ENCODE assay signal across 8 cellular contexts in the genomic region with DNA sequence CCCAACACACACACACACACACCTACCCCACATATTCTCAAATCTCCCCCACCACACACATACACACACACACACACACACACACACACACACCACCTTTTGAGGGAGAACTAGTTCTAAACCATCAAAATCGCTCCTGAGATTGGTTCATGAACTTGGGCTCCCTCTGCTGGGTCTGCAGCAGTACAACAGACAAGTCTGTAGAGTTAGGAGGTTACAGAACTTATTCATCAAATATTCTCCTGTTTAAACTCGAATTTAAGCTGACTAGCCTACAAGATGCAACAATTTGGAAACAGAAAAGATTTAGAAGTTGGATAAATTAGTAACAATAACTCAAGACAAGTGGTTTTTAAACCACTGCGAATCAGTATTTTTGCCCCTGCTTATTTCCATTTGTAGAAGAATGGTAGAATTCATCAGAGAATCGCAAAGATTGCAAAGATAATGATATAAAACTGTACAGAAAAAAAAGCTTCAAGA.
A peak's percentile ranks its signal among the peaks of the same experiment; 100 is the strongest.
DNase-seq lines count a peak whose midpoint lies in the region; ATAC-seq and FAIRE-seq lines count a peak whose summit lies in the region.

No MANE protein-coding gene starts in this region.

- no peak overlapping the region for H3K27ac Mint-ChIP-seq in activated naive CD8-positive, alpha-beta T cell treated with anti-CD3 and anti-CD28 coated beads, Interleukin-2, amount 10 ng/mL, durations not matched to agents 7 days and 5 days

- no peaks in the 10 kb centered on the region for H3K36me3 Mint-ChIP-seq in activated naive CD8-positive, alpha-beta T cell treated with anti-CD3 and anti-CD28 coated beads, Interleukin-2, amount 10 ng/mL, durations not matched to agents 7 days and 5 days

- H3K4me1 Mint-ChIP-seq in activated naive CD8-positive, alpha-beta T cell treated with anti-CD3 and anti-CD28 coated beads, Interleukin-2, amount 10 ng/mL, durations not matched to agents 7 days and 5 days: peaks cover 3% of the 10 kb centered on the region

- intact Hi-C loops in posterior vena cava (cut with DNase I): no loop called here

- H3K4me3 Mint-ChIP-seq in activated naive CD8-positive, alpha-beta T cell treated with anti-CD3 and anti-CD28 coated beads, Interleukin-2, amount 10 ng/mL, durations not matched to agents 7 days and 5 days: no peak overlapping the region

- POLR2A ChIA-PET in activated naive CD8-positive, alpha-beta T cell treated with anti-CD3 and anti-CD28 coated beads, Interleukin-2, amount 10 ng/mL, durations not matched to agents 7 days and 5 days (lab: Charles Lee): no interaction called here

- DNase-seq in DMS114 treated with DMSO at 0.1 percent for 48 hours (lab: John Stamatoyannopoulos, UW; ENCODE audit: unreplicated experiment) (peak; percentile 46), GM19239 (ENCODE audit: insufficient read length, low spot score) (no peak), OCI-M1 (lab: John Stamatoyannopoulos, UW) (peak; percentile 72), iPS-NIHi11 (ENCODE audit: low spot score) (peak; percentile 63), posterior vena cava (ENCODE audit: low spot score) (no peak)
- peak; percentile 31 for DNase-seq in activated naive CD8-positive, alpha-beta T cell treated with anti-CD3 and anti-CD28 coated beads, Interleukin-2, amount 10 ng/mL, durations not matched to agents 7 days and 5 days
- peak; percentile 7 to 15 for DNase-seq in stimulated activated CD4-positive, alpha-beta T cell treated with anti-CD3 and anti-CD28 coated beads, Interleukin-1b, Interleukin-23, amount 100 ng/mL, for 4 hours (ENCODE audit: low read depth in 2 of 2)

- H3K9me3 Mint-ChIP-seq in activated naive CD8-positive, alpha-beta T cell treated with anti-CD3 and anti-CD28 coated beads, Interleukin-2, amount 10 ng/mL, durations not matched to agents 7 days and 5 days: no peaks in the 10 kb centered on the region

- peaks cover 16% of the 10 kb centered on the region for H3K27me3 Mint-ChIP-seq in activated naive CD8-positive, alpha-beta T cell treated with anti-CD3 and anti-CD28 coated beads, Interleukin-2, amount 10 ng/mL, durations not matched to agents 7 days and 5 days

- peak; percentile 92 for ATAC-seq in HG03442 (IDR thresholded peaks at IDR 0.05; ENCODE audit: unreplicated experiment)
- ATAC-seq in activated naive CD8-positive, alpha-beta T cell treated with anti-CD3 and anti-CD28 coated beads, Interleukin-2, amount 10 ng/mL, durations not matched to agents 7 days and 5 days (ENCODE audit: low read depth): peak; percentile 67

- FAIRE-seq in GM19239 (lab: Jason Lieb, UNC): peak; percentile 78

Comparison
In these comparisons a context has a peak if more than half of its experiments do, and no peak if none do; other contexts are left out.
1. DNase-seq: peak in DMS114 treated with DMSO at 0.1 percent for 48 hours (single experiment), OCI-M1 (single experiment), activated naive CD8-positive, alpha-beta T cell treated with anti-CD3 and anti-CD28 coated beads, Interleukin-2, amount 10 ng/mL, durations not matched to agents 7 days and 5 days (single experiment), iPS-NIHi11 (single experiment) and stimulated activated CD4-positive, alpha-beta T cell treated with anti-CD3 and anti-CD28 coated beads, Interleukin-1b, Interleukin-23, amount 100 ng/mL, for 4 hours (2 of 2); none in GM19239 (single experiment) and posterior vena cava (single experiment).